In the genomic region with DNA sequence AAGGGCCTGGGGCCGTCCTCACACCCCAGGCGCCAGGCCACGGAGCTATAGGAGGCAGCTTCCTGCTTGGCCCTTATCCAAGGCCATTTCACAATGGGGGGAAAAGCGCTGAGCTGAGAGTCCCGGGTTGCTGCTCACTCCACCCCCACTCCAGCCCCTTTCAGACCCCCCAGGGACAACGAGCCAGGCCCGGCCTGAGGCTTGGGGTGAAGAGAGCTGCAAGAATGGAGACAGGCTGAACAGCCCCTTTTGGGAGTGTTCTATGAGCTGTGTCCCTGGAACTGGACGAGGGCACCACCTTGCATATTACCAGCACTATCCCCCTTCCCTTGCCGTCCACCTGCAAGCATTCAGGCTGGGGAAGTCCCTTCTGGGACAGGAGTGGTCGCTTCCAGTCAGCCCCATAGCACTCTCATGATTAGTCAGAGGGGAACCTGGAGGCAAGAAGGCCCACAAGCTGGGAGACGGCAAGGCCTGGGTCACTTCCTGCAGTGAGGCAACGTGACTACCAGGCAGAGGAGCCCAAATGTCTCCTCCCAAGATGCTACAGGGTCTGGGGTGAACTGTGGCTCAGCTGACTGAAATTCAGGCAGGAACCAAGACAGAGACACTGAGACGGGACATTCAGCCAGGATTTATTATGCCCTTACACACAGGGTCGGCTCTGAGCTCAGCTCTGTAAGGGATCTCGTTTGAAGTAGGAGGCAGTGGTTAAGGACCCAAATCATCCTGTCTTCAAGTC, we compare ENCODE assay signal across 1 cellular context.
TF ChIP-seq lines count a peak whose summit lies in the region.

No MANE protein-coding gene starts in this region.

TF ChIP-seq in GM23338, 12 proteins besides CTCF, POLR2A, EP300 and RAD21:
- TF ChIP-seq JUNB (IDR thresholded peaks at IDR 0.05; ENCODE audit: unreplicated experiment): no peak
- no peak for TF ChIP-seq EZH2 (IDR thresholded peaks at IDR 0.05; ENCODE audit: low read depth, unreplicated experiment)
- TF ChIP-seq ZNF331 (CRISPR knock-in tag; IDR thresholded peaks at IDR 0.05; ENCODE audit: low read depth): no peak
- TF ChIP-seq, protein P1, sequence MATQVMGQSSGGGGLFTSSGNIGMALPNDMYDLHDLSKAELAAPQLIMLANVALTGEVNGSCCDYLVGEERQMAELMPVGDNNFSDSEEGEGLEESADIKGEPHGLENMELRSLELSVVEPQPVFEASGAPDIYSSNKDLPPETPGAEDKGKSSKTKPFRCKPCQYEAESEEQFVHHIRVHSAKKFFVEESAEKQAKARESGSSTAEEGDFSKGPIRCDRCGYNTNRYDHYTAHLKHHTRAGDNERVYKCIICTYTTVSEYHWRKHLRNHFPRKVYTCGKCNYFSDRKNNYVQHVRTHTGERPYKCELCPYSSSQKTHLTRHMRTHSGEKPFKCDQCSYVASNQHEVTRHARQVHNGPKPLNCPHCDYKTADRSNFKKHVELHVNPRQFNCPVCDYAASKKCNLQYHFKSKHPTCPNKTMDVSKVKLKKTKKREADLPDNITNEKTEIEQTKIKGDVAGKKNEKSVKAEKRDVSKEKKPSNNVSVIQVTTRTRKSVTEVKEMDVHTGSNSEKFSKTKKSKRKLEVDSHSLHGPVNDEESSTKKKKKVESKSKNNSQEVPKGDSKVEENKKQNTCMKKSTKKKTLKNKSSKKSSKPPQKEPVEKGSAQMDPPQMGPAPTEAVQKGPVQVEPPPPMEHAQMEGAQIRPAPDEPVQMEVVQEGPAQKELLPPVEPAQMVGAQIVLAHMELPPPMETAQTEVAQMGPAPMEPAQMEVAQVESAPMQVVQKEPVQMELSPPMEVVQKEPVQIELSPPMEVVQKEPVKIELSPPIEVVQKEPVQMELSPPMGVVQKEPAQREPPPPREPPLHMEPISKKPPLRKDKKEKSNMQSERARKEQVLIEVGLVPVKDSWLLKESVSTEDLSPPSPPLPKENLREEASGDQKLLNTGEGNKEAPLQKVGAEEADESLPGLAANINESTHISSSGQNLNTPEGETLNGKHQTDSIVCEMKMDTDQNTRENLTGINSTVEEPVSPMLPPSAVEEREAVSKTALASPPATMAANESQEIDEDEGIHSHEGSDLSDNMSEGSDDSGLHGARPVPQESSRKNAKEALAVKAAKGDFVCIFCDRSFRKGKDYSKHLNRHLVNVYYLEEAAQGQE (IDR thresholded peaks at IDR 0.05; ENCODE audit: unreplicated experiment): no peak
- no peak for TF ChIP-seq ZNF114 (CRISPR knock-in tag; IDR thresholded peaks at IDR 0.05)
- TF ChIP-seq, protein P2, sequence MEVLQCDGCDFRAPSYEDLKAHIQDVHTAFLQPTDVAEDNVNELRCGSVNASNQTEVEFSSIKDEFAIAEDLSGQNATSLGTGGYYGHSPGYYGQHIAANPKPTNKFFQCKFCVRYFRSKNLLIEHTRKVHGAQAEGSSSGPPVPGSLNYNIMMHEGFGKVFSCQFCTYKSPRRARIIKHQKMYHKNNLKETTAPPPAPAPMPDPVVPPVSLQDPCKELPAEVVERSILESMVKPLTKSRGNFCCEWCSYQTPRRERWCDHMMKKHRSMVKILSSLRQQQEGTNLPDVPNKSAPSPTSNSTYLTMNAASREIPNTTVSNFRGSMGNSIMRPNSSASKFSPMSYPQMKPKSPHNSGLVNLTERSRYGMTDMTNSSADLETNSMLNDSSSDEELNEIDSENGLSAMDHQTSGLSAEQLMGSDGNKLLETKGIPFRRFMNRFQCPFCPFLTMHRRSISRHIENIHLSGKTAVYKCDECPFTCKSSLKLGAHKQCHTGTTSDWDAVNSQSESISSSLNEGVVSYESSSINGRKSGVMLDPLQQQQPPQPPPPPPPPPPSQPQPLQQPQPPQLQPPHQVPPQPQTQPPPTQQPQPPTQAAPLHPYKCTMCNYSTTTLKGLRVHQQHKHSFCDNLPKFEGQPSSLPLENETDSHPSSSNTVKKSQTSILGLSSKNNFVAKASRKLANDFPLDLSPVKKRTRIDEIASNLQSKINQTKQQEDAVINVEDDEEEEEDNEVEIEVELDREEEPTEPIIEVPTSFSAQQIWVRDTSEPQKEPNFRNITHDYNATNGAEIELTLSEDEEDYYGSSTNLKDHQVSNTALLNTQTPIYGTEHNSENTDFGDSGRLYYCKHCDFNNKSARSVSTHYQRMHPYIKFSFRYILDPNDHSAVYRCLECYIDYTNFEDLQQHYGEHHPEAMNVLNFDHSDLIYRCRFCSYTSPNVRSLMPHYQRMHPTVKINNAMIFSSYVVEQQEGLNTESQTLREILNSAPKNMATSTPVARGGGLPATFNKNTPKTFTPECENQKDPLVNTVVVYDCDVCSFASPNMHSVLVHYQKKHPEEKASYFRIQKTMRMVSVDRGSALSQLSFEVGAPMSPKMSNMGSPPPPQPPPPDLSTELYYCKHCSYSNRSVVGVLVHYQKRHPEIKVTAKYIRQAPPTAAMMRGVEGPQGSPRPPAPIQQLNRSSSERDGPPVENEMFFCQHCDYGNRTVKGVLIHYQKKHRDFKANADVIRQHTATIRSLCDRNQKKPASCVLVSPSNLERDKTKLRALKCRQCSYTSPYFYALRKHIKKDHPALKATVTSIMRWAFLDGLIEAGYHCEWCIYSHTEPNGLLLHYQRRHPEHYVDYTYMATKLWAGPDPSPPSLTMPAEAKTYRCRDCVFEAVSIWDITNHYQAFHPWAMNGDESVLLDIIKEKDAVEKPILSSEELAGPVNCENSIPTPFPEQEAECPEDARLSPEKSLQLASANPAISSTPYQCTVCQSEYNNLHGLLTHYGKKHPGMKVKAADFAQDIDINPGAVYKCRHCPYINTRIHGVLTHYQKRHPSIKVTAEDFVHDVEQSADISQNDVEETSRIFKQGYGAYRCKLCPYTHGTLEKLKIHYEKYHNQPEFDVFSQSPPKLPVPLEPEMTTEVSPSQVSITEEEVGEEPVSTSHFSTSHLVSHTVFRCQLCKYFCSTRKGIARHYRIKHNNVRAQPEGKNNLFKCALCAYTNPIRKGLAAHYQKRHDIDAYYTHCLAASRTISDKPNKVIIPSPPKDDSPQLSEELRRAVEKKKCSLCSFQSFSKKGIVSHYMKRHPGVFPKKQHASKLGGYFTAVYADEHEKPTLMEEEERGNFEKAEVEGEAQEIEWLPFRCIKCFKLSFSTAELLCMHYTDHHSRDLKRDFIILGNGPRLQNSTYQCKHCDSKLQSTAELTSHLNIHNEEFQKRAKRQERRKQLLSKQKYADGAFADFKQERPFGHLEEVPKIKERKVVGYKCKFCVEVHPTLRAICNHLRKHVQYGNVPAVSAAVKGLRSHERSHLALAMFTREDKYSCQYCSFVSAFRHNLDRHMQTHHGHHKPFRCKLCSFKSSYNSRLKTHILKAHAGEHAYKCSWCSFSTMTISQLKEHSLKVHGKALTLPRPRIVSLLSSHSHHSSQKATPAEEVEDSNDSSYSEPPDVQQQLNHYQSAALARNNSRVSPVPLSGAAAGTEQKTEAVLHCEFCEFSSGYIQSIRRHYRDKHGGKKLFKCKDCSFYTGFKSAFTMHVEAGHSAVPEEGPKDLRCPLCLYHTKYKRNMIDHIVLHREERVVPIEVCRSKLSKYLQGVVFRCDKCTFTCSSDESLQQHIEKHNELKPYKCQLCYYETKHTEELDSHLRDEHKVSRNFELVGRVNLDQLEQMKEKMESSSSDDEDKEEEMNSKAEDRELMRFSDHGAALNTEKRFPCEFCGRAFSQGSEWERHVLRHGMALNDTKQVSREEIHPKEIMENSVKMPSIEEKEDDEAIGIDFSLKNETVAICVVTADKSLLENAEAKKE (CRISPR knock-in tag; IDR thresholded peaks at IDR 0.05): no peak
- no peak for TF ChIP-seq CREB1 (CRISPR knock-in tag; IDR thresholded peaks at IDR 0.05; ENCODE audit: low read depth)
- TF ChIP-seq, protein P3, sequence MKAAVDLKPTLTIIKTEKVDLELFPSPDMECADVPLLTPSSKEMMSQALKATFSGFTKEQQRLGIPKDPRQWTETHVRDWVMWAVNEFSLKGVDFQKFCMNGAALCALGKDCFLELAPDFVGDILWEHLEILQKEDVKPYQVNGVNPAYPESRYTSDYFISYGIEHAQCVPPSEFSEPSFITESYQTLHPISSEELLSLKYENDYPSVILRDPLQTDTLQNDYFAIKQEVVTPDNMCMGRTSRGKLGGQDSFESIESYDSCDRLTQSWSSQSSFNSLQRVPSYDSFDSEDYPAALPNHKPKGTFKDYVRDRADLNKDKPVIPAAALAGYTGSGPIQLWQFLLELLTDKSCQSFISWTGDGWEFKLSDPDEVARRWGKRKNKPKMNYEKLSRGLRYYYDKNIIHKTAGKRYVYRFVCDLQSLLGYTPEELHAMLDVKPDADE (IDR thresholded peaks at IDR 0.05): no peak
